Comparison of ENCODE assay signal across 16 cellular contexts in genomic region chr6:155197947-155198346, GRCh38.
DNase-seq lines count a peak whose midpoint lies in the region; ATAC-seq, FAIRE-seq and TF ChIP-seq lines count a peak whose summit lies in the region.
"Had no signal": no experiment of that assay in that cellular context is flagged by ENCODE, and none has a peak within 500 bp of the region (broad histone marks: within the 10 kb centered on the region; RNA-seq: fewer than 3 reads in every experiment).

No MANE protein-coding gene starts in this region.

- H3K27ac ChIP-seq in Panc1 (ENCODE audit: low read length) = peak overlapping the region; percentile 94
- H3K27ac ChIP-seq in K562 (ENCODE audit: extremely low read depth, low read depth, low read length) = no peak overlapping the region
- H3K27ac ChIP-seq: BLaER1 had no signal

- H3K9me3 ChIP-seq in Panc1 (ENCODE audit: control insufficient read depth, insufficient read depth, low read depth, low read length) (no peaks in the 10 kb centered on the region), K562 (replicated peaks; ENCODE audit: control insufficient read depth, insufficient read depth, low read depth, low read length) (no peaks in the 10 kb centered on the region)

- no peaks in the 10 kb centered on the region for H3K36me3 ChIP-seq in Panc1 (ENCODE audit: control insufficient read depth, insufficient read depth, low read length)
- H3K36me3 ChIP-seq in K562 (ENCODE audit: control insufficient read depth, insufficient read depth, low read length) = no peaks in the 10 kb centered on the region

- TF ChIP-seq CTCF in Panc1 (IDR thresholded peaks at IDR 0.05) (no peak), K562 (IDR thresholded peaks at IDR 0.05 in 2 of 3, conservative IDR thresholded peaks at IDR 0.05 in 1 of 3; ENCODE audit: insufficient read depth in 2 of 3, low read depth in 1 of 3, low read length in 3 of 3) (no peak)

- no peak for FAIRE-seq in K562 (lab: Jason Lieb, UNC)
- FAIRE-seq: GM19239, H1 had no signal

- no peak for TF ChIP-seq EP300 in K562 (IDR thresholded peaks at IDR 0.05; ENCODE audit: low read length)

- H3K4me1 ChIP-seq in Panc1 (ENCODE audit: control insufficient read depth, insufficient read depth, low read length) (peaks cover 30% of the 10 kb centered on the region), K562 (replicated peaks in 1 of 2; ENCODE audit: control insufficient read depth in 2 of 2, insufficient read depth in 2 of 2, low read length in 2 of 2) (no peaks in the 10 kb centered on the region; a peak in 1 of 5 replicates)

- intact Hi-C loops in Panc1 (cut with micrococcal nuclease; ENCODE audit: unreplicated experiment) (no loop called here), K562 (cut with micrococcal nuclease) (no loop called here)

- no peaks in the 10 kb centered on the region for H3K79me2 ChIP-seq in K562 (ENCODE audit: control insufficient read depth, insufficient read depth, low read length)

- H3K9me1 ChIP-seq in K562 (ENCODE audit: control insufficient read depth, insufficient read depth, low read length) = no peaks in the 10 kb centered on the region

- no peak for TF ChIP-seq POLR2A in K562 (conservative IDR thresholded peaks at IDR 0.05)

- H3K27me3 ChIP-seq in Panc1 (ENCODE audit: control insufficient read depth, insufficient read depth, low read length) (no peaks in the 10 kb centered on the region), K562 (ENCODE audit: control insufficient read depth in 2 of 2, insufficient read depth in 2 of 2, low read length in 2 of 2) (peaks cover 11 to 30% of the 10 kb centered on the region in 2 experiments; a peak in 4 of 5 replicates)
- H3K27me3 ChIP-seq: BLaER1 had no signal

- POLR2A ChIA-PET in Panc1 (lab: Charles Lee) = no interaction called here
- POLR2A ChIA-PET in K562 (lab: Yijun Ruan, JAX) = interaction anchor here (0.6 kb wide), 1 partner anchor 65 kb away, joined by 3 read pairs; no protein-coding TSS in a partner anchor

- peak; percentile 19 for DNase-seq in NOMO-1 treated with DMSO at 0.1 percent for 48 hours (lab: John Stamatoyannopoulos, UW; ENCODE audit: unreplicated experiment)
- DNase-seq in NOMO-1 treated with dmso at 0.1 percent for 144 hours (lab: John Stamatoyannopoulos, UW; ENCODE audit: unreplicated experiment) = no peak
- no peak for DNase-seq in Panc1 (ENCODE audit: low read depth, low spot score)
- no peak for DNase-seq in K562 (ENCODE audit: extremely low read depth in 1 of 4, low spot score in 3 of 4)
- DNase-seq in NCI-H526 (lab: John Stamatoyannopoulos, UW) = no peak
- no peak for DNase-seq in NK-92 (lab: John Stamatoyannopoulos, UW; ENCODE audit: unreplicated experiment)
- DNase-seq: 8988T; CD4-positive, alpha-beta memory T cell; DMS153; DMS79; GDM1; H9 had no signal

- TF ChIP-seq RAD21 in K562 (CRISPR knock-in tag; conservative IDR thresholded peaks at IDR 0.05 in 1 of 2, IDR thresholded peaks at IDR 0.05 in 1 of 2) = no peak

- H3K4me2 ChIP-seq in K562 (ENCODE audit: insufficient read depth, low read length) = no peak overlapping the region

- ATAC-seq in Panc1 (no peak), K562 (no peak), HG02870 (IDR thresholded peaks at IDR 0.05; ENCODE audit: unreplicated experiment) (no peak)

- no peaks in the 10 kb centered on the region for H4K20me1 ChIP-seq in K562 (replicated peaks; ENCODE audit: control insufficient read depth, insufficient read depth, low read length)
- H4K20me1 ChIP-seq: BLaER1 had no signal

- no TSS peak for BruUV-seq in Panc1 (replicated peaks; lab: Mats Ljungman, UMichigan)
- no TSS peak for BruUV-seq in K562 (replicated peaks; lab: Mats Ljungman, UMichigan)

- H3K4me3 ChIP-seq in Panc1 (ENCODE audit: low read depth in 2 of 2, low read length in 2 of 2) (no peak overlapping the region), K562 (no peak overlapping the region)
- H3K4me3 ChIP-seq: BLaER1 had no signal

- H2AFZ ChIP-seq in K562 (ENCODE audit: low read depth, low read length) = no peak overlapping the region

- H3K9ac ChIP-seq in K562 (ENCODE audit: insufficient read depth in 1 of 2, low read depth in 2 of 2, low read length in 2 of 2) = no peak overlapping the region
- H3K9ac ChIP-seq: BLaER1 had no signal

- in situ Hi-C loops in Panc1 (cut with HindIII; ENCODE audit: low pct_unique_long_range_greater_than_20kb, low sequenced_read_pairs) (no loop called here), K562 (cut with MboI) (no loop called here)

- 6% methylated on average over 2 of the region's 2 CpGs for WGBS in K562 (ENCODE audit: insufficient coverage, low coverage, missing lambda C conversion rate)

- CTCF ChIA-PET in Panc1 (lab: Charles Lee) (interaction anchor here (0.7 kb wide), 1 partner anchor 147 kb away, joined by 12 read pairs; no protein-coding TSS in a partner anchor), K562 (lab: Yijun Ruan, JAX; ENCODE audit: low intra/inter-chr PET ratio) (no interaction called here)

TF ChIP-seq in K562, 482 proteins besides CTCF, POLR2A, EP300 and RAD21:
- TF ChIP-seq SPI1 (IDR thresholded peaks at IDR 0.05; ENCODE audit: borderline replicate concordance, low read depth, low read length) (peak; percentile 53; the same call in 1 of the 2 replicates), HES1 (IDR thresholded peaks at IDR 0.05; ENCODE audit: low read depth) (no peak)
TF ChIP-seq in K562: peak in this region for 1.
